Comparison of ENCODE assay signal across 9 cellular contexts in genomic region chr7:40551685-40552576, GRCh38.
DNase-seq lines count a peak whose midpoint lies in the region; ATAC-seq, FAIRE-seq and TF ChIP-seq lines count a peak whose summit lies in the region.
"Had no signal": no experiment of that assay in that cellular context is flagged by ENCODE, and none has a peak within 500 bp of the region (broad histone marks: within the 10 kb centered on the region; RNA-seq: fewer than 3 reads in every experiment).

No MANE protein-coding gene starts in this region.

- H3K27me3 Mint-ChIP-seq in activated T-helper 17 cell treated with anti-CD3 and anti-CD28 coated beads, Interleukin-2, amount 50 U/mL, for 72 hours: no peaks in the 10 kb centered on the region
- H3K27me3 Mint-ChIP-seq in activated T-helper 1 cell treated with anti-CD3 and anti-CD28 coated beads, Interleukin-12 subunit alpha, Interleukin-12 subunit beta, Interleukin-2, Interleukin-4 antibody, amounts not matched to agents 30 ng/mL and 10 ng/mL and 1 ng/mL, durations not matched to agents 14 hours and 24 hours and 36 hours (ENCODE audit: insufficient read depth): no peaks in the 10 kb centered on the region
- H3K27me3 Mint-ChIP-seq: activated naive CD8-positive, alpha-beta T cell treated with anti-CD3 and anti-CD28 coated beads, Interleukin-2, amount 10 ng/mL, durations not matched to agents 7 days and 5 days had no signal

- no peak overlapping the region for H3K4me3 Mint-ChIP-seq in activated T-helper 17 cell treated with anti-CD3 and anti-CD28 coated beads, Interleukin-2, amount 50 U/mL, for 72 hours
- no peak overlapping the region for H3K4me3 Mint-ChIP-seq in activated T-helper 1 cell treated with anti-CD3 and anti-CD28 coated beads, Interleukin-12 subunit alpha, Interleukin-12 subunit beta, Interleukin-2, Interleukin-4 antibody, amounts not matched to agents 30 ng/mL and 10 ng/mL and 1 ng/mL, durations not matched to agents 14 hours and 24 hours and 36 hours
- H3K4me3 Mint-ChIP-seq: activated naive CD8-positive, alpha-beta T cell treated with anti-CD3 and anti-CD28 coated beads, Interleukin-2, amount 10 ng/mL, durations not matched to agents 7 days and 5 days had no signal

- peaks cover 8 to 65% (median 32%) of the 10 kb centered on the region in 10 experiments; a peak in 19 of 20 replicates for H3K4me1 ChIP-seq in BLaER1 treated with 17β-estradiol and CSF1 and Interleukin-3, amounts not matched to agents 10 nM and 100 nM
- H3K4me1 ChIP-seq in K562 (replicated peaks in 1 of 2; ENCODE audit: control insufficient read depth in 2 of 2, insufficient read depth in 2 of 2, low read length in 2 of 2): peaks cover 0 to 7% of the 10 kb centered on the region in 2 experiments; a peak in 3 of 5 replicates

- no peaks in the 10 kb centered on the region for H4K20me1 ChIP-seq in BLaER1 treated with 17β-estradiol and CSF1 and Interleukin-3, amounts not matched to agents 10 nM and 100 nM
- no peaks in the 10 kb centered on the region for H4K20me1 ChIP-seq in K562 (replicated peaks; ENCODE audit: control insufficient read depth, insufficient read depth, low read length)

- CTCF ChIA-PET in K562 (lab: Yijun Ruan, JAX; ENCODE audit: low intra/inter-chr PET ratio): no interaction called here

- H3K4me3 ChIP-seq in BLaER1 treated with 17β-estradiol and CSF1 and Interleukin-3, amounts not matched to agents 10 nM and 100 nM: peak overlapping the region in 3 of 10 experiments; percentile 2 to 36 (median 24); a peak in 3 of 20 replicates
- H3K4me3 ChIP-seq in K562: no peak overlapping the region

- TF ChIP-seq CTCF in K562 (IDR thresholded peaks at IDR 0.05 in 2 of 3, conservative IDR thresholded peaks at IDR 0.05 in 1 of 3; ENCODE audit: insufficient read depth in 2 of 3, low read depth in 1 of 3, low read length in 3 of 3): no peak

- no peaks in the 10 kb centered on the region for H3K4me1 Mint-ChIP-seq in activated T-helper 17 cell treated with anti-CD3 and anti-CD28 coated beads, Interleukin-2, amount 50 U/mL, for 72 hours
- peaks cover 4% of the 10 kb centered on the region for H3K4me1 Mint-ChIP-seq in activated T-helper 1 cell treated with anti-CD3 and anti-CD28 coated beads, Interleukin-12 subunit alpha, Interleukin-12 subunit beta, Interleukin-2, Interleukin-4 antibody, amounts not matched to agents 30 ng/mL and 10 ng/mL and 1 ng/mL, durations not matched to agents 14 hours and 24 hours and 36 hours (ENCODE audit: low read depth)

- WGBS in K562 (ENCODE audit: insufficient coverage, low coverage, missing lambda C conversion rate): 1% methylated on average over 8 of the region's 8 CpGs

- TF ChIP-seq POLR2A in K562 (conservative IDR thresholded peaks at IDR 0.05): no peak

- intact Hi-C loops in K562 (cut with micrococcal nuclease): no loop called here
- intact Hi-C loops in activated T-helper 1 cell treated with anti-CD3 and anti-CD28 coated beads, Interleukin-12 subunit alpha, Interleukin-12 subunit beta, Interleukin-2, Interleukin-4 antibody, amounts not matched to agents 30 ng/mL and 10 ng/mL and 1 ng/mL, durations not matched to agents 14 hours and 24 hours and 36 hours (cut with micrococcal nuclease): no loop called here

- no peak for TF ChIP-seq RAD21 in K562 (CRISPR knock-in tag; conservative IDR thresholded peaks at IDR 0.05 in 1 of 2, IDR thresholded peaks at IDR 0.05 in 1 of 2)

- peak overlapping the region; percentile 48 to 88 (median 73) for H3K4me2 ChIP-seq in BLaER1 treated with 17β-estradiol and CSF1 and Interleukin-3, amounts not matched to agents 10 nM and 100 nM
- 0 out of 2 replicates have a peak overlapping the region, but pooled peaks have one; percentile 22 for H3K4me2 ChIP-seq in K562 (ENCODE audit: insufficient read depth, low read length)

- ATAC-seq in GM21367 (IDR thresholded peaks at IDR 0.05; ENCODE audit: unreplicated experiment): peak; percentile 71
- peak; percentile 66 for ATAC-seq in HG03558 (IDR thresholded peaks at IDR 0.05; ENCODE audit: extremely low read depth, unreplicated experiment)
- ATAC-seq in K562: peak; percentile 78
- ATAC-seq in activated T-helper 17 cell treated with anti-CD3 and anti-CD28 coated beads, Interleukin-2, amount 50 U/mL, for 72 hours (replicated peaks): no peak

- H3K79me2 ChIP-seq in K562 (ENCODE audit: control insufficient read depth, insufficient read depth, low read length): no peaks in the 10 kb centered on the region

- peak in 2 of 4 experiments; percentile 6 to 23 for DNase-seq in K562 (ENCODE audit: extremely low read depth in 1 of 4, low spot score in 3 of 4)
- DNase-seq in pons (ENCODE audit: low spot score): peak; percentile 14
- no peak for DNase-seq in NCI-H2196 (lab: John Stamatoyannopoulos, UW; ENCODE audit: unreplicated experiment)
- DNase-seq in activated T-helper 1 cell treated with anti-CD3 and anti-CD28 coated beads, Interleukin-12 subunit alpha, Interleukin-12 subunit beta, Interleukin-2, Interleukin-4 antibody, amounts not matched to agents 30 ng/mL and 10 ng/mL and 1 ng/mL, durations not matched to agents 14 hours and 24 hours and 36 hours (ENCODE audit: low spot score): no peak
- DNase-seq: activated naive CD8-positive, alpha-beta T cell treated with anti-CD3 and anti-CD28 coated beads, Interleukin-2, amount 10 ng/mL, durations not matched to agents 7 days and 5 days had no signal

- H3K9me3 ChIP-seq in BLaER1 treated with 17β-estradiol and CSF1 and Interleukin-3, amounts not matched to agents 10 nM and 100 nM (replicated peaks in 1 of 11): peaks cover 0 to 7% (median 0%) of the 10 kb centered on the region in 11 experiments; a peak in 1 of 22 replicates
- H3K9me3 ChIP-seq in K562 (replicated peaks; ENCODE audit: control insufficient read depth, insufficient read depth, low read depth, low read length): no peaks in the 10 kb centered on the region

- H3K27me3 ChIP-seq in BLaER1 treated with 17β-estradiol and CSF1 and Interleukin-3, amounts not matched to agents 10 nM and 100 nM: no peaks in the 10 kb centered on the region
- no peaks in the 10 kb centered on the region for H3K27me3 ChIP-seq in K562 (ENCODE audit: control insufficient read depth in 2 of 2, insufficient read depth in 2 of 2, low read length in 2 of 2)

- no peaks in the 10 kb centered on the region for H3K9me1 ChIP-seq in K562 (ENCODE audit: control insufficient read depth, insufficient read depth, low read length)

- in situ Hi-C loops in K562 (cut with MboI): no loop called here

- POLR2A ChIA-PET in K562 (lab: Yijun Ruan, JAX): no interaction called here

- H3K27ac Mint-ChIP-seq in activated T-helper 17 cell treated with anti-CD3 and anti-CD28 coated beads, Interleukin-2, amount 50 U/mL, for 72 hours: no peak overlapping the region
- H3K27ac Mint-ChIP-seq in activated T-helper 1 cell treated with anti-CD3 and anti-CD28 coated beads, Interleukin-12 subunit alpha, Interleukin-12 subunit beta, Interleukin-2, Interleukin-4 antibody, amounts not matched to agents 30 ng/mL and 10 ng/mL and 1 ng/mL, durations not matched to agents 14 hours and 24 hours and 36 hours: no peak overlapping the region
- H3K27ac Mint-ChIP-seq: activated naive CD8-positive, alpha-beta T cell treated with anti-CD3 and anti-CD28 coated beads, Interleukin-2, amount 10 ng/mL, durations not matched to agents 7 days and 5 days had no signal

- no TSS peak for BruUV-seq in K562 (replicated peaks; lab: Mats Ljungman, UMichigan)

- peak overlapping the region in 10 of 11 experiments; percentile 3 to 79 (median 50); a peak in 14 of 22 replicates for H3K9ac ChIP-seq in BLaER1 treated with 17β-estradiol and CSF1 and Interleukin-3, amounts not matched to agents 10 nM and 100 nM
- H3K9ac ChIP-seq in K562 (ENCODE audit: insufficient read depth in 1 of 2, low read depth in 2 of 2, low read length in 2 of 2): no peak overlapping the region

- H3K36me3 ChIP-seq in BLaER1 treated with 17β-estradiol and CSF1 and Interleukin-3, amounts not matched to agents 10 nM and 100 nM: no peaks in the 10 kb centered on the region
- no peaks in the 10 kb centered on the region for H3K36me3 ChIP-seq in K562 (ENCODE audit: control insufficient read depth, insufficient read depth, low read length)

- H3K9me3 Mint-ChIP-seq in activated T-helper 17 cell treated with anti-CD3 and anti-CD28 coated beads, Interleukin-2, amount 50 U/mL, for 72 hours: peaks cover 4% of the 10 kb centered on the region
- no peaks in the 10 kb centered on the region for H3K9me3 Mint-ChIP-seq in activated T-helper 1 cell treated with anti-CD3 and anti-CD28 coated beads, Interleukin-12 subunit alpha, Interleukin-12 subunit beta, Interleukin-2, Interleukin-4 antibody, amounts not matched to agents 30 ng/mL and 10 ng/mL and 1 ng/mL, durations not matched to agents 14 hours and 24 hours and 36 hours
- H3K9me3 Mint-ChIP-seq: activated naive CD8-positive, alpha-beta T cell treated with anti-CD3 and anti-CD28 coated beads, Interleukin-2, amount 10 ng/mL, durations not matched to agents 7 days and 5 days had no signal

- 0 out of 2 replicates have a peak overlapping the region, but pooled peaks have one; percentile 36 for H2AFZ ChIP-seq in K562 (ENCODE audit: low read depth, low read length)

- H3K27ac ChIP-seq in BLaER1 treated with 17β-estradiol and CSF1 and Interleukin-3, amounts not matched to agents 10 nM and 100 nM: peak overlapping the region; percentile 25 to 90 (median 70); a peak in 21 of 22 replicates
- H3K27ac ChIP-seq in K562 (ENCODE audit: extremely low read depth, low read depth, low read length): no peak overlapping the region; the same call in 2 of the 3 replicates

- peak; percentile 51; the same call in 1 of the 2 replicates for TF ChIP-seq EP300 in K562 (IDR thresholded peaks at IDR 0.05; ENCODE audit: low read length)

- peak; percentile 70 for FAIRE-seq in K562 (lab: Jason Lieb, UNC)

- H3K36me3 Mint-ChIP-seq in activated T-helper 17 cell treated with anti-CD3 and anti-CD28 coated beads, Interleukin-2, amount 50 U/mL, for 72 hours (ENCODE audit: low read depth): no peaks in the 10 kb centered on the region
- H3K36me3 Mint-ChIP-seq in activated T-helper 1 cell treated with anti-CD3 and anti-CD28 coated beads, Interleukin-12 subunit alpha, Interleukin-12 subunit beta, Interleukin-2, Interleukin-4 antibody, amounts not matched to agents 30 ng/mL and 10 ng/mL and 1 ng/mL, durations not matched to agents 14 hours and 24 hours and 36 hours (ENCODE audit: low read depth): no peaks in the 10 kb centered on the region
- H3K36me3 Mint-ChIP-seq: activated naive CD8-positive, alpha-beta T cell treated with anti-CD3 and anti-CD28 coated beads, Interleukin-2, amount 10 ng/mL, durations not matched to agents 7 days and 5 days had no signal

TF ChIP-seq in K562, 482 proteins besides CTCF, POLR2A, EP300 and RAD21 (continues in another document):
- TF ChIP-seq SAP30 (IDR thresholded peaks at IDR 0.05; ENCODE audit: borderline replicate concordance, insufficient read depth, low read depth, low read length, poor library complexity, severe bottlenecking) (no peak), PTRF (tag; IDR thresholded peaks at IDR 0.05) (no peak)

Comparison
In these comparisons a context has a peak if more than half of its experiments do, and no peak if none do; other contexts are left out.
1. H3K9ac ChIP-seq: peak in BLaER1 treated with 17β-estradiol and CSF1 and Interleukin-3, amounts not matched to agents 10 nM and 100 nM (10 of 11); none in K562 (0 of 2).